In the genomic region with DNA sequence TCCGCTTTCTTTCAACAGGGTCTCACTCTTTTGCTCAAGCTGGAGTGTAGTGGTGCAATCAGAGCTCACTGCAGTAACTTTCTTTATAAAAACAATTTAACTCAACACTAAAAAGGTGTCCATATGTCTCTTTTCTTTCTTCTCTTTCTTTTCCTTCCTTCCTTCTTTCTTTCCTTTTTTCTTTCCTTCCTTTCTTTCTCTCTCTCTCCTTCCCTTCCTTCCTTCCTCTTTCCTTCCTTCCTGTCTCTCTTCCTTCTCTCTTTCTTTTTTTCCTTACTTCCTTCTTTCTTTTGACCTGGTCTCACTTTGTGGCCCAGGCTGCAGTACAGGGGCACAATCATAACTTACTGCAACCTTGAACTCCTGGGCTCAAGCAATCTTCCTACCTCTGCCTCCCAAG, we compare ENCODE assay signal across 26 cellular contexts.
"Had no signal": no experiment of that assay in that cellular context is flagged by ENCODE, and none has a peak within 500 bp of the region (broad histone marks: within the 10 kb centered on the region; RNA-seq: fewer than 3 reads in every experiment).

No MANE protein-coding gene starts in this region.

- H3K4me3 Mint-ChIP-seq: naive thymus-derived CD4-positive, alpha-beta T cell; natural killer cell treated with Interleukin-12 subunit alpha and Interleukin-12 subunit beta and Interleukin-15 and Interleukin-18, amount 100 ng/mL, for 72 hours; stimulated activated naive CD8-positive, alpha-beta T cell treated with anti-CD3 and anti-CD28 coated beads, Interleukin-15, amount 100 ng/mL, for 72 hours had no signal

- ATAC-seq: left cardiac atrium; left lobe of liver; lower lobe of right lung; mucosa of descending colon; naive thymus-derived CD4-positive, alpha-beta T cell; natural killer cell treated with Interleukin-12 subunit alpha and Interleukin-12 subunit beta and Interleukin-15 and Interleukin-18, amount 100 ng/mL, for 72 hours; right cardiac atrium; sciatic nerve; stimulated activated naive CD8-positive, alpha-beta T cell treated with anti-CD3 and anti-CD28 coated beads, Interleukin-15, amount 100 ng/mL, for 72 hours had no signal

- H3K27ac Mint-ChIP-seq: naive thymus-derived CD4-positive, alpha-beta T cell; natural killer cell treated with Interleukin-12 subunit alpha and Interleukin-12 subunit beta and Interleukin-15 and Interleukin-18, amount 100 ng/mL, for 72 hours; stimulated activated naive CD8-positive, alpha-beta T cell treated with anti-CD3 and anti-CD28 coated beads, Interleukin-15, amount 100 ng/mL, for 72 hours; type B pancreatic cell had no signal

- H3K27ac ChIP-seq: lower lobe of right lung, ovary, prostate gland, skin epidermis, tibial nerve, uterus had no signal

- H3K4me3 ChIP-seq: lower lobe of right lung, mucosa of descending colon, ovary, prostate gland, skin epidermis, tibial nerve, uterus had no signal

- H3K9me3 ChIP-seq: lower lobe of right lung, mucosa of descending colon, ovary, prostate gland, tibial nerve, uterus had no signal

- H3K36me3 Mint-ChIP-seq: naive thymus-derived CD4-positive, alpha-beta T cell; natural killer cell treated with Interleukin-12 subunit alpha and Interleukin-12 subunit beta and Interleukin-15 and Interleukin-18, amount 100 ng/mL, for 72 hours; type B pancreatic cell had no signal

- FAIRE-seq: keratinocyte had no signal

- H3K36me3 ChIP-seq: lower lobe of right lung, ovary, prostate gland, tibial nerve, uterus had no signal

- DNase-seq: hippocampal formation; kidney glomerular epithelial cell; left cardiac atrium; lower lobe of right lung; mammary epithelial cell; midbrain; mucosa of descending colon; naive thymus-derived CD4-positive, alpha-beta T cell; ovary; right cardiac atrium; stimulated activated CD4-positive, alpha-beta T cell treated with anti-CD3 and anti-CD28 coated beads, Interleukin-12 subunit alpha, Interleukin-12 subunit beta, amount 100 ng/mL, for 4 hours; stimulated activated CD4-positive, alpha-beta T cell treated with anti-CD3 and anti-CD28 coated beads, Interleukin-15, amount 100 ng/mL, for 24 hours; stimulated activated CD4-positive, alpha-beta T cell treated with anti-CD3 and anti-CD28 coated beads, Interleukin-2, amount 100 ng/mL, for 24 hours; stimulated activated CD4-positive, alpha-beta T cell treated with anti-CD3 and anti-CD28 coated beads, Interleukin-4, amount 100 ng/mL, for 1 hour; stimulated activated naive CD4-positive, alpha-beta T cell treated with Interleukin-2 at 50 U/mL for 16 hours; stimulated activated naive CD8-positive, alpha-beta T cell treated with anti-CD3 and anti-CD28 coated beads, Interleukin-15, amount 100 ng/mL, for 72 hours; substantia nigra; uterus had no signal

- H3K4me1 ChIP-seq: lower lobe of right lung, prostate gland, tibial nerve, uterus had no signal

- H3K9me3 Mint-ChIP-seq: natural killer cell treated with Interleukin-12 subunit alpha and Interleukin-12 subunit beta and Interleukin-15 and Interleukin-18, amount 100 ng/mL, for 72 hours; stimulated activated naive CD8-positive, alpha-beta T cell treated with anti-CD3 and anti-CD28 coated beads, Interleukin-15, amount 100 ng/mL, for 72 hours; type B pancreatic cell had no signal

- H3K27me3 ChIP-seq: ovary, uterus had no signal

- H3K4me1 Mint-ChIP-seq: naive thymus-derived CD4-positive, alpha-beta T cell; stimulated activated naive CD8-positive, alpha-beta T cell treated with anti-CD3 and anti-CD28 coated beads, Interleukin-15, amount 100 ng/mL, for 72 hours had no signal
